In genomic region chr1:41454406-41454805, GRCh38 we compare ENCODE assay signal across 15 cellular contexts. TPM values are rescaled to one million over a fixed set of nuclear protein-coding genes. Genes with fewer than 3 reads are reported as not detected.
DNase-seq lines count a peak whose midpoint lies in the region; TF ChIP-seq lines count a peak whose summit lies in the region.
"Had no signal": no experiment of that assay in that cellular context is flagged by ENCODE, and none has a peak within 500 bp of the region (broad histone marks: within the 10 kb centered on the region; RNA-seq: fewer than 3 reads in every experiment).

No MANE protein-coding gene starts in this region.

- no peaks in the 10 kb centered on the region for H3K27me3 ChIP-seq in Karpas-422 (ENCODE audit: low read length)
- H3K27me3 ChIP-seq: adrenal gland had no signal

- H3K9ac ChIP-seq in Karpas-422 (ENCODE audit: low read length) = no peak overlapping the region
- H3K9ac ChIP-seq: parathyroid adenoma had no signal

- H3K4me2 ChIP-seq in Karpas-422 (ENCODE audit: low read depth, low read length, poor library complexity, severe bottlenecking) = no peak overlapping the region

- no peaks in the 10 kb centered on the region for H3K79me2 ChIP-seq in Karpas-422 (ENCODE audit: low read length)
- H3K79me2 ChIP-seq: parathyroid adenoma had no signal

- DNase-seq in AG10803 (ENCODE audit: low read depth) = peak; percentile 58
- DNase-seq in NCI-H446 treated with DMSO at 0.1 percent for 48 hours (lab: John Stamatoyannopoulos, UW) = peak; percentile 72
- peak; percentile 9 for DNase-seq in fibroblast of gingiva (ENCODE audit: low read depth)
- DNase-seq in myocyte (ENCODE audit: low read depth) = peak; percentile 55
- DNase-seq in activated naive CD4-positive, alpha-beta T cell treated with Interleukin-2 at 50 U/mL for 16 hours = no peak
- no peak for DNase-seq in DMS153 (lab: John Stamatoyannopoulos, UW)
- DNase-seq in cerebellar cortex (ENCODE audit: low spot score) = no peak
- DNase-seq in Karpas-422 = no peak
- DNase-seq: activated CD8-positive, alpha-beta memory T cell treated with anti-CD3 and anti-CD28 coated beads, Interleukin-2, amount 50 U/mL, for 4 hours; adrenal gland; immature natural killer cell; NCI-H1092; OCI-M1 had no signal

- H3K36me3 ChIP-seq in Karpas-422 (ENCODE audit: insufficient read depth, low read length) = no peaks in the 10 kb centered on the region
- H3K36me3 ChIP-seq: adrenal gland had no signal

- TF ChIP-seq CTCF in AG10803 (conservative IDR thresholded peaks at IDR 0.05; ENCODE audit: low read length) = no peak

- no peak overlapping the region for H3K4me3 ChIP-seq in AG10803 (ENCODE audit: low read length)
- no peak overlapping the region for H3K4me3 ChIP-seq in Karpas-422 (ENCODE audit: low read length)
- H3K4me3 ChIP-seq: adrenal gland had no signal

- H3K27ac ChIP-seq in Karpas-422 (ENCODE audit: low read length) = no peak overlapping the region
- H3K27ac ChIP-seq: adrenal gland, epithelial cell of prostate, parathyroid adenoma had no signal

- H3K9me2 ChIP-seq in Karpas-422 (replicated peaks; ENCODE audit: insufficient read depth, low read length) = no peaks in the 10 kb centered on the region

- H3K9me3 ChIP-seq in Karpas-422 (ENCODE audit: low read length) = no peaks in the 10 kb centered on the region
- H3K9me3 ChIP-seq: adrenal gland had no signal

- H3K4me1 ChIP-seq in Karpas-422 (ENCODE audit: low read length) = no peaks in the 10 kb centered on the region
- H3K4me1 ChIP-seq: parathyroid adenoma had no signal

- no peak overlapping the region for H2AFZ ChIP-seq in Karpas-422 (ENCODE audit: low read length)
- H2AFZ ChIP-seq: parathyroid adenoma had no signal

- H4K20me1 ChIP-seq in Karpas-422 (ENCODE audit: insufficient read depth, low read depth, low read length) = no peaks in the 10 kb centered on the region

RNA-seq across cellular contexts. Expression of gene EDN2, which starts 30.1 kb away (rescaled TPM):
- 0.73 TPM in 1 of 2 replicates, not detected in the other for total RNA-seq in myocyte
- not detected for polyA plus RNA-seq in myocyte (2012)
- not detected in 2 replicates for total RNA-seq in Karpas-422 (2014; rRNA removed; shearing (Covaris generic); ENCODE audit: low replicate concordance)
- total RNA-seq: adrenal gland had no signal
- polyA plus RNA-seq: immature natural killer cell had no signal

Comparison
In these comparisons a context has a peak if more than half of its experiments do, and no peak if none do; other contexts are left out.
1. DNase-seq: peak in AG10803 (single experiment), NCI-H446 treated with DMSO at 0.1 percent for 48 hours (single experiment), fibroblast of gingiva (single experiment) and myocyte (single experiment); none in activated naive CD4-positive, alpha-beta T cell treated with Interleukin-2 at 50 U/mL for 16 hours (single experiment), DMS153 (single experiment), cerebellar cortex (single experiment) and Karpas-422 (single experiment).